Comparison of ENCODE assay signal across 20 cellular contexts in the genomic region with DNA sequence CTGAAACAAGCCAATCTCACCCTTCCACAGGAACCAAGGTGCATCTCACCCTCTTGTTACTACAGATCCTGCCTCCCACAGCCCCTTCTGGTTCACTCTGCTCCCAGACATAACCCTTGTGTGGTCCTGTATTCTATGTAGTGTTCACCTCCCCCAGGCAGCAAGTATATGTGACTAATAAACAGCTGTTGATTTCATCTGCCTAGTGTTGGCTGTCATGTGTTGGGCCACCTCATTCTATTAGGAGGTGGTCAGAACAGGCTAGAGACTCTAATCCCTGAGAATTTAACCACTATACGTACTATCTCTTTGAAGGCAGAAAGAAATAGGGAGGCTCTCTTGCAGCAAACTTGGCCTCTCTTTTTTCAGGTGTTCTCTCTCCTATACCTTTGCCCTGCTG.
DNase-seq lines count a peak whose midpoint lies in the region; ATAC-seq and TF ChIP-seq lines count a peak whose summit lies in the region.
"Had no signal": no experiment of that assay in that cellular context is flagged by ENCODE, and none has a peak within 500 bp of the region (broad histone marks: within the 10 kb centered on the region; RNA-seq: fewer than 3 reads in every experiment).

No MANE protein-coding gene starts in this region.

- H3K27ac Mint-ChIP-seq in activated naive CD8-positive, alpha-beta T cell, result peak overlapping the region; percentile 47
- H3K27ac Mint-ChIP-seq in activated naive CD8-positive, alpha-beta T cell treated with anti-CD3 and anti-CD28 coated beads, Interleukin-2, amount 50 U/mL, for 24 hours, result no peak overlapping the region
- no peak overlapping the region for H3K27ac Mint-ChIP-seq in stimulated activated memory B cell treated with anti-CD40 and anti-IgM and Interleukin-4, amounts not matched to agents 10 μg/mL and 1 μg/mL and 100 μg/mL, for 72 hours
- H3K27ac Mint-ChIP-seq in Caco-2 (ENCODE audit: unreplicated experiment), result no peak overlapping the region
- H3K27ac Mint-ChIP-seq: B cell; CD4-positive, CD25-positive, alpha-beta regulatory T cell; CD8-positive, alpha-beta T cell had no signal

- H3K36me3 Mint-ChIP-seq in activated naive CD8-positive, alpha-beta T cell, result no peaks in the 10 kb centered on the region
- no peaks in the 10 kb centered on the region for H3K36me3 Mint-ChIP-seq in activated naive CD8-positive, alpha-beta T cell treated with anti-CD3 and anti-CD28 coated beads, Interleukin-2, amount 50 U/mL, for 24 hours (ENCODE audit: low read depth)
- no peaks in the 10 kb centered on the region for H3K36me3 Mint-ChIP-seq in stimulated activated memory B cell treated with anti-CD40 and anti-IgM and Interleukin-4, amounts not matched to agents 10 μg/mL and 1 μg/mL and 100 μg/mL, for 72 hours
- no peaks in the 10 kb centered on the region for H3K36me3 Mint-ChIP-seq in Caco-2 (ENCODE audit: insufficient read depth, unreplicated experiment)
- H3K36me3 Mint-ChIP-seq: CD4-positive, CD25-positive, alpha-beta regulatory T cell; CD8-positive, alpha-beta T cell had no signal

- intact Hi-C loops in Caco-2 (cut with micrococcal nuclease; ENCODE audit: unreplicated experiment) (no loop called here), heart right ventricle (cut with DNase I) (no loop called here)

- H3K4me1 ChIP-seq in Caco-2 (no peaks in the 10 kb centered on the region), heart right ventricle (peaks cover 0 to 8% (median 0%) of the 10 kb centered on the region in 9 donors)

- CTCF ChIA-PET in Caco-2 (lab: Charles Lee), result no interaction called here

- no peak for DNase-seq in activated naive CD8-positive, alpha-beta T cell treated with anti-CD3 and anti-CD28 coated beads, Interleukin-2, amount 50 U/mL, for 24 hours
- DNase-seq in amniotic epithelial cell (ENCODE audit: low read depth) (peak; percentile 8), Caco-2 (no peak), heart right ventricle (no peak)
- DNase-seq: CD4-positive, CD25-positive, alpha-beta regulatory T cell; CD8-positive, alpha-beta T cell; DMS 273 treated with DMSO at 0.1 percent for 48 hours; DMS79; GM23248; H7 had no signal

- POLR2A ChIA-PET in Caco-2 (lab: Charles Lee), result no interaction called here

- ATAC-seq in activated naive CD8-positive, alpha-beta T cell treated with anti-CD3 and anti-CD28 coated beads, Interleukin-2, amount 50 U/mL, for 24 hours, result no peak
- ATAC-seq in stimulated activated memory B cell treated with anti-CD40 and anti-IgM and Interleukin-4, amounts not matched to agents 10 μg/mL and 1 μg/mL and 100 μg/mL, for 72 hours, result peak; percentile 37
- ATAC-seq in HG03571 (IDR thresholded peaks at IDR 0.05; ENCODE audit: unreplicated experiment) (no peak), heart right ventricle (no peak)
- ATAC-seq: CD8-positive, alpha-beta T cell; GM12878; HCT116 had no signal

- peaks cover 42% of the 10 kb centered on the region for H3K4me1 Mint-ChIP-seq in activated naive CD8-positive, alpha-beta T cell (ENCODE audit: low read depth)
- peaks cover 33% of the 10 kb centered on the region for H3K4me1 Mint-ChIP-seq in activated naive CD8-positive, alpha-beta T cell treated with anti-CD3 and anti-CD28 coated beads, Interleukin-2, amount 50 U/mL, for 24 hours
- H3K4me1 Mint-ChIP-seq in stimulated activated memory B cell treated with anti-CD40 and anti-IgM and Interleukin-4, amounts not matched to agents 10 μg/mL and 1 μg/mL and 100 μg/mL, for 72 hours, result no peaks in the 10 kb centered on the region
- no peaks in the 10 kb centered on the region for H3K4me1 Mint-ChIP-seq in Caco-2 (ENCODE audit: low read depth, unreplicated experiment)
- H3K4me1 Mint-ChIP-seq: B cell had no signal

- peak overlapping the region; percentile 92 for H3K27ac ChIP-seq in KOPT-K1 (ENCODE audit: low read depth, low read length, poor library complexity, severe bottlenecking)
- H3K27ac ChIP-seq in heart right ventricle, result no peak overlapping the region
- H3K27ac ChIP-seq: 22Rv1, BLaER1, C4-2B, GM23248 had no signal

- H3K27me3 ChIP-seq in Caco-2 (replicated peaks; ENCODE audit: control insufficient read depth, insufficient read depth, low read length), result no peaks in the 10 kb centered on the region
- H3K27me3 ChIP-seq in heart right ventricle, result no peaks in the 10 kb centered on the region
- H3K27me3 ChIP-seq: BLaER1 had no signal

- H3K4me3 Mint-ChIP-seq in activated naive CD8-positive, alpha-beta T cell, result no peak overlapping the region
- H3K4me3 Mint-ChIP-seq in activated naive CD8-positive, alpha-beta T cell treated with anti-CD3 and anti-CD28 coated beads, Interleukin-2, amount 50 U/mL, for 24 hours, result no peak overlapping the region
- H3K4me3 Mint-ChIP-seq in stimulated activated memory B cell treated with anti-CD40 and anti-IgM and Interleukin-4, amounts not matched to agents 10 μg/mL and 1 μg/mL and 100 μg/mL, for 72 hours, result no peak overlapping the region
- no peak overlapping the region for H3K4me3 Mint-ChIP-seq in Caco-2 (ENCODE audit: unreplicated experiment)
- H3K4me3 Mint-ChIP-seq: B cell; CD4-positive, CD25-positive, alpha-beta regulatory T cell; CD8-positive, alpha-beta T cell had no signal

- TF ChIP-seq CTCF in Caco-2 (IDR thresholded peaks at IDR 0.05; ENCODE audit: insufficient read depth in 1 of 2, low read depth in 1 of 2, low read length in 1 of 2, severe bottlenecking in 1 of 2, unreplicated experiment in 1 of 2) (no peak), heart right ventricle (IDR thresholded peaks at IDR 0.05) (no peak)

- no peaks in the 10 kb centered on the region for H3K27me3 Mint-ChIP-seq in activated naive CD8-positive, alpha-beta T cell
- H3K27me3 Mint-ChIP-seq in activated naive CD8-positive, alpha-beta T cell treated with anti-CD3 and anti-CD28 coated beads, Interleukin-2, amount 50 U/mL, for 24 hours, result no peaks in the 10 kb centered on the region
- no peaks in the 10 kb centered on the region for H3K27me3 Mint-ChIP-seq in stimulated activated memory B cell treated with anti-CD40 and anti-IgM and Interleukin-4, amounts not matched to agents 10 μg/mL and 1 μg/mL and 100 μg/mL, for 72 hours
- no peaks in the 10 kb centered on the region for H3K27me3 Mint-ChIP-seq in Caco-2 (ENCODE audit: insufficient read depth, unreplicated experiment)
- H3K27me3 Mint-ChIP-seq: B cell; CD4-positive, CD25-positive, alpha-beta regulatory T cell had no signal

- no peak overlapping the region for H3K4me3 ChIP-seq in Caco-2 (ENCODE audit: low read depth, low read length)
- H3K4me3 ChIP-seq in heart right ventricle, result no peak overlapping the region
- H3K4me3 ChIP-seq: BLaER1, GM12878, GM23248 had no signal

- H3K36me3 ChIP-seq in KOPT-K1 (ENCODE audit: insufficient read depth, low read length), result no peaks in the 10 kb centered on the region
- H3K36me3 ChIP-seq in Caco-2 (ENCODE audit: control insufficient read depth, insufficient read depth, low read length), result no peaks in the 10 kb centered on the region
- H3K36me3 ChIP-seq in heart right ventricle, result no peaks in the 10 kb centered on the region
- H3K36me3 ChIP-seq: BLaER1 had no signal

- peaks cover 7% of the 10 kb centered on the region for H3K9me3 ChIP-seq in KOPT-K1 (ENCODE audit: insufficient read depth, low read length, poor library complexity, severe bottlenecking)
- H3K9me3 ChIP-seq in Caco-2, result no peaks in the 10 kb centered on the region
- H3K9me3 ChIP-seq in heart right ventricle, result no peaks in the 10 kb centered on the region

- 48 to 50% methylated on average over 1 of the region's 1 CpG for WGBS in heart right ventricle, 2 donors

- BruUV-seq in Caco-2 (replicated peaks; lab: Mats Ljungman, UMichigan), result no TSS peak

- no peaks in the 10 kb centered on the region for H3K9me3 Mint-ChIP-seq in activated naive CD8-positive, alpha-beta T cell (ENCODE audit: low read depth)
- H3K9me3 Mint-ChIP-seq in activated naive CD8-positive, alpha-beta T cell treated with anti-CD3 and anti-CD28 coated beads, Interleukin-2, amount 50 U/mL, for 24 hours, result no peaks in the 10 kb centered on the region
- no peaks in the 10 kb centered on the region for H3K9me3 Mint-ChIP-seq in stimulated activated memory B cell treated with anti-CD40 and anti-IgM and Interleukin-4, amounts not matched to agents 10 μg/mL and 1 μg/mL and 100 μg/mL, for 72 hours
- no peaks in the 10 kb centered on the region for H3K9me3 Mint-ChIP-seq in Caco-2 (ENCODE audit: unreplicated experiment)
- H3K9me3 Mint-ChIP-seq: CD8-positive, alpha-beta T cell had no signal
